ENCODE assay signal across 11 cellular contexts in genomic region chr17:59038734-59039133, GRCh38.
DNase-seq lines count a peak whose midpoint lies in the region; ATAC-seq and TF ChIP-seq lines count a peak whose summit lies in the region.
"Had no signal": no experiment of that assay in that cellular context is flagged by ENCODE, and none has a peak within 500 bp of the region (broad histone marks: within the 10 kb centered on the region; RNA-seq: fewer than 3 reads in every experiment).

No MANE protein-coding gene starts in this region.

- DNase-seq in stimulated activated CD4-positive, alpha-beta T cell treated with anti-CD3 and anti-CD28 coated beads, Interleukin-15, amount 100 ng/mL, for 24 hours, result peak; percentile 16
- no peak for DNase-seq in stimulated activated CD4-positive, alpha-beta T cell treated with anti-CD3 and anti-CD28 coated beads, Interleukin-4, amount 100 ng/mL, for 24 hours
- peak in 6 of 7 donors; percentile 27 to 69 (median 53) for DNase-seq in adrenal gland
- no peak for DNase-seq in heart right ventricle
- no peak for DNase-seq in stomach
- no peak for DNase-seq in foreskin keratinocyte
- DNase-seq: foreskin melanocyte, NCI-H2107, NCI-H82, nucleus accumbens had no signal

- H3K4me3 ChIP-seq in adrenal gland (no peak overlapping the region), heart right ventricle (no peak overlapping the region), stomach (no peak overlapping the region)

- peak in 5 of 8 donors; percentile 69 to 84 (median 73) for ATAC-seq in heart right ventricle
- no peak for ATAC-seq in GM21529 (IDR thresholded peaks at IDR 0.05; ENCODE audit: unreplicated experiment)
- ATAC-seq in foreskin keratinocyte, result no peak

- H3K27me3 ChIP-seq in adrenal gland (no peaks in the 10 kb centered on the region), heart right ventricle (no peaks in the 10 kb centered on the region), stomach (no peaks in the 10 kb centered on the region), foreskin keratinocyte (no peaks in the 10 kb centered on the region)

- peaks cover 0 to 27% of the 10 kb centered on the region in 2 donors for H3K36me3 ChIP-seq in adrenal gland (replicated peaks in 1 of 2)
- peaks cover 0 to 95% (median 16%) of the 10 kb centered on the region in 9 donors for H3K36me3 ChIP-seq in heart right ventricle
- H3K36me3 ChIP-seq in stomach, result peaks cover 9 to 83% (median 69%) of the 10 kb centered on the region in 4 donors

- TF ChIP-seq CTCF in adrenal gland (IDR thresholded peaks at IDR 0.05) (no peak), heart right ventricle (IDR thresholded peaks at IDR 0.05) (no peak), stomach (IDR thresholded peaks at IDR 0.05) (no peak), foreskin keratinocyte (conservative IDR thresholded peaks at IDR 0.05) (no peak)

- H3K27ac ChIP-seq in adrenal gland, result peak overlapping the region in 3 of 5 donors; percentile 26 to 60 (median 35)
- peak overlapping the region in 2 of 10 donors; percentile 2 to 22 for H3K27ac ChIP-seq in heart right ventricle
- H3K27ac ChIP-seq in stomach, result no peak overlapping the region
- no peak overlapping the region for H3K27ac ChIP-seq in foreskin keratinocyte

- no peak for TF ChIP-seq EP300 in stomach (IDR thresholded peaks at IDR 0.05)

- no peaks in the 10 kb centered on the region for H3K4me1 ChIP-seq in adrenal gland (replicated peaks in 1 of 2)
- H3K4me1 ChIP-seq in heart right ventricle, result peaks cover 0 to 13% (median 0%) of the 10 kb centered on the region in 9 donors
- peaks cover 0 to 14% (median 9%) of the 10 kb centered on the region in 4 donors for H3K4me1 ChIP-seq in stomach
- no peaks in the 10 kb centered on the region for H3K4me1 ChIP-seq in foreskin keratinocyte

- WGBS in adrenal gland, 4 donors, result 30 to 63% (median 59%) methylated on average over 4 to 5 of the region's 5 CpGs
- 66 to 75% methylated on average over 5 of the region's 5 CpGs for WGBS in heart right ventricle, 2 donors
- 28 to 56% (median 51%) methylated on average over 5 of the region's 5 CpGs for WGBS in stomach, 5 donors

- H3K9me3 ChIP-seq in adrenal gland (replicated peaks in 1 of 3) (no peaks in the 10 kb centered on the region), heart right ventricle (no peaks in the 10 kb centered on the region), stomach (no peaks in the 10 kb centered on the region)

- intact Hi-C loops in adrenal gland (cut with DNase I), result no loop called here
- intact Hi-C loops in heart right ventricle (cut with DNase I), result no loop called here
- intact Hi-C loops in stomach (cut with DNase I; ENCODE audit: low total_unique reads), result no loop called here

- no peak for TF ChIP-seq POLR2A in adrenal gland (IDR thresholded peaks at IDR 0.05)
- TF ChIP-seq POLR2A in stomach (IDR thresholded peaks at IDR 0.05), result no peak

Comparison
In these comparisons a context has a peak if more than half of its experiments do, and no peak if none do; other contexts are left out.
1. DNase-seq: peak in stimulated activated CD4-positive, alpha-beta T cell treated with anti-CD3 and anti-CD28 coated beads, Interleukin-15, amount 100 ng/mL, for 24 hours (single experiment) and adrenal gland (6 of 7); none in stimulated activated CD4-positive, alpha-beta T cell treated with anti-CD3 and anti-CD28 coated beads, Interleukin-4, amount 100 ng/mL, for 24 hours (single experiment), heart right ventricle (0 of 2), stomach (single experiment) and foreskin keratinocyte (0 of 2).
2. H3K27ac ChIP-seq: peak in adrenal gland (3 of 5); none in stomach (0 of 5) and foreskin keratinocyte (single experiment).
3. ATAC-seq: peak in heart right ventricle (5 of 8); none in GM21529 (single experiment) and foreskin keratinocyte (single experiment).